ENCODE assay signal across 2 cellular contexts in genomic region chr2:56671973-56672569, GRCh38.
TF ChIP-seq lines count a peak whose summit lies in the region.

No MANE protein-coding gene starts in this region.

TF ChIP-seq in liver, 16 proteins besides CTCF, POLR2A, EP300 and RAD21 (continued from another document):
- TF ChIP-seq REST (IDR thresholded peaks at IDR 0.05) (no peak), HNF4A (conservative IDR thresholded peaks at IDR 0.05) (no peak), ZBTB33 (IDR thresholded peaks at IDR 0.05) (no peak), FOXA1 (IDR thresholded peaks at IDR 0.05) (no peak), HNF4G (IDR thresholded peaks at IDR 0.05) (no peak), ATF3 (IDR thresholded peaks at IDR 0.05) (no peak), SP1 (IDR thresholded peaks at IDR 0.05) (no peak), MAX (IDR thresholded peaks at IDR 0.05) (no peak), GABPA (IDR thresholded peaks at IDR 0.05 in 1 of 2, conservative IDR thresholded peaks at IDR 0.05 in 1 of 2) (no peak), JUND (IDR thresholded peaks at IDR 0.05) (no peak), FOXA2 (IDR thresholded peaks at IDR 0.05) (no peak), EGR1 (IDR thresholded peaks at IDR 0.05; ENCODE audit: low read depth in 2 of 2) (no peak), NR2F2 (IDR thresholded peaks at IDR 0.05) (no peak), YY1 (IDR thresholded peaks at IDR 0.05) (no peak)

TF ChIP-seq in HepG2, 621 proteins besides CTCF, POLR2A, EP300 and RAD21 (continued from another document):
- no peak for TF ChIP-seq RERE (CRISPR knock-in tag; IDR thresholded peaks at IDR 0.05; ENCODE audit: low read depth)
TF ChIP-seq in HepG2: peak in this region for 0.
